In genomic region chr10:96921655-96922054, GRCh38 we compare ENCODE assay signal across 21 cellular contexts.
A peak's percentile ranks its signal among the peaks of the same experiment; 100 is the strongest.
DNase-seq lines count a peak whose midpoint lies in the region; ATAC-seq and TF ChIP-seq lines count a peak whose summit lies in the region.
"Had no signal": no experiment of that assay in that cellular context is flagged by ENCODE, and none has a peak within 500 bp of the region (broad histone marks: within the 10 kb centered on the region; RNA-seq: fewer than 3 reads in every experiment).

No MANE protein-coding gene starts in this region.

- intact Hi-C loops in psoas muscle (cut with DNase I) (no loop called here), ovary (cut with DNase I) (no loop called here)

- H3K36me3 ChIP-seq in BLaER1: peaks cover 35% of the 10 kb centered on the region
- peaks cover 48 to 82% (median 59%) of the 10 kb centered on the region in 11 experiments for H3K36me3 ChIP-seq in BLaER1 treated with 17β-estradiol and CSF1 and Interleukin-3, amounts not matched to agents 10 nM and 100 nM
- H3K36me3 ChIP-seq in psoas muscle (ENCODE audit: insufficient read depth in 1 of 2, low read depth in 1 of 2): no peaks in the 10 kb centered on the region
- H3K36me3 ChIP-seq in ovary: no peaks in the 10 kb centered on the region

- DNase-seq in MV-4-11 (lab: John Stamatoyannopoulos, UW) (peak; percentile 45), psoas muscle (no peak), ovary (no peak), LoVo (ENCODE audit: low spot score) (no peak)
- DNase-seq in activated effector memory CD4-positive, alpha-beta T cell treated with Interleukin-2 at 50 U/mL for 16 hours: no peak
- DNase-seq: CD8-positive, alpha-beta memory T cell; DMS 273 treated with DMSO at 0.1 percent for 48 hours; DMS79 treated with DMSO at 0.1 percent for 48 hours; GF-D8; Karpas-422; NCI-H1105 treated with DMSO at 0.1 percent for 48 hours; NCI-H146; NCI-H1930; NCI-H2107; NCI-H524; NCI-H748 treated with DMSO at 0.1 percent for 48 hours; PC-9; SHP77 treated with DMSO at 0.1 percent for 48 hours had no signal

- peak; percentile 67 to 81 (median 69) for ATAC-seq in psoas muscle
- ATAC-seq: HepG2 had no signal

- H3K27me3 ChIP-seq in BLaER1 (no peaks in the 10 kb centered on the region), psoas muscle (ENCODE audit: insufficient read depth in 3 of 3, low read length in 2 of 3) (no peaks in the 10 kb centered on the region), ovary (no peaks in the 10 kb centered on the region)
- no peaks in the 10 kb centered on the region for H3K27me3 ChIP-seq in BLaER1 treated with 17β-estradiol and CSF1 and Interleukin-3, amounts not matched to agents 10 nM and 100 nM

- H3K4me1 ChIP-seq in BLaER1: peaks cover 38% of the 10 kb centered on the region
- peaks cover 20 to 40% (median 36%) of the 10 kb centered on the region in 10 experiments for H3K4me1 ChIP-seq in BLaER1 treated with 17β-estradiol and CSF1 and Interleukin-3, amounts not matched to agents 10 nM and 100 nM
- peaks cover 61% of the 10 kb centered on the region for H3K4me1 ChIP-seq in psoas muscle
- H3K4me1 ChIP-seq in ovary (ENCODE audit: insufficient read depth): no peaks in the 10 kb centered on the region

- 44 to 51% (median 46%) methylated on average over 4 of the region's 4 CpGs for WGBS in psoas muscle, 3 donors
- 90 to 93% (median 92%) methylated on average over 4 of the region's 4 CpGs for WGBS in ovary, 3 donors

- H3K9ac ChIP-seq in BLaER1: no peak overlapping the region
- H3K9ac ChIP-seq in BLaER1 treated with 17β-estradiol and CSF1 and Interleukin-3, amounts not matched to agents 10 nM and 100 nM: peak overlapping the region in 1 of 11 experiments; percentile 37; a peak in 2 of 22 replicates

- H4K20me1 ChIP-seq in BLaER1: peaks cover 74% of the 10 kb centered on the region
- peaks cover 20 to 88% (median 52%) of the 10 kb centered on the region in 11 experiments; a peak in 19 of 22 replicates for H4K20me1 ChIP-seq in BLaER1 treated with 17β-estradiol and CSF1 and Interleukin-3, amounts not matched to agents 10 nM and 100 nM

- H3K4me3 ChIP-seq in BLaER1 (peak overlapping the region; percentile 9; the same call in 1 of the 2 replicates), psoas muscle (no peak overlapping the region), ovary (no peak overlapping the region)
- no peak overlapping the region; a peak in 1 of 20 replicates for H3K4me3 ChIP-seq in BLaER1 treated with 17β-estradiol and CSF1 and Interleukin-3, amounts not matched to agents 10 nM and 100 nM
- H3K4me3 ChIP-seq: PC-9 had no signal

- no peak for TF ChIP-seq EP300 in ovary (IDR thresholded peaks at IDR 0.05)

- no peak for TF ChIP-seq POLR2A in ovary (IDR thresholded peaks at IDR 0.05)

- H3K4me2 ChIP-seq in BLaER1: peak overlapping the region; percentile 81
- peak overlapping the region; percentile 35 to 82 (median 69); a peak in 20 of 22 replicates for H3K4me2 ChIP-seq in BLaER1 treated with 17β-estradiol and CSF1 and Interleukin-3, amounts not matched to agents 10 nM and 100 nM
- H3K4me2 ChIP-seq: PC-9 had no signal

- H3K9me3 ChIP-seq in BLaER1 (peaks cover 3% of the 10 kb centered on the region), psoas muscle (no peaks in the 10 kb centered on the region), ovary (no peaks in the 10 kb centered on the region)
- peaks cover 0 to 22% (median 11%) of the 10 kb centered on the region in 11 experiments; a peak in 17 of 22 replicates for H3K9me3 ChIP-seq in BLaER1 treated with 17β-estradiol and CSF1 and Interleukin-3, amounts not matched to agents 10 nM and 100 nM (replicated peaks in 1 of 11)

- peak overlapping the region; percentile 45; the same call in 1 of the 2 replicates for H3K27ac ChIP-seq in BLaER1
- H3K27ac ChIP-seq in BLaER1 treated with 17β-estradiol and CSF1 and Interleukin-3, amounts not matched to agents 10 nM and 100 nM: peak overlapping the region in 7 of 11 experiments; percentile 5 to 66 (median 32); a peak in 9 of 22 replicates
- peak overlapping the region; percentile 81 for H3K27ac ChIP-seq in psoas muscle
- H3K27ac ChIP-seq in ovary: no peak overlapping the region
- H3K27ac ChIP-seq: PC-9 had no signal

- TF ChIP-seq CTCF in psoas muscle (IDR thresholded peaks at IDR 0.05) (no peak), ovary (IDR thresholded peaks at IDR 0.05) (no peak)

Comparison
In these comparisons a context has a peak if more than half of its experiments do, and no peak if none do; other contexts are left out.
1. H3K27ac ChIP-seq: peak in BLaER1 (single experiment), BLaER1 treated with 17β-estradiol and CSF1 and Interleukin-3, amounts not matched to agents 10 nM and 100 nM (7 of 11) and psoas muscle (single experiment); none in ovary (0 of 2).